13 cellular contexts compared by ENCODE assay signal in the genomic region with DNA sequence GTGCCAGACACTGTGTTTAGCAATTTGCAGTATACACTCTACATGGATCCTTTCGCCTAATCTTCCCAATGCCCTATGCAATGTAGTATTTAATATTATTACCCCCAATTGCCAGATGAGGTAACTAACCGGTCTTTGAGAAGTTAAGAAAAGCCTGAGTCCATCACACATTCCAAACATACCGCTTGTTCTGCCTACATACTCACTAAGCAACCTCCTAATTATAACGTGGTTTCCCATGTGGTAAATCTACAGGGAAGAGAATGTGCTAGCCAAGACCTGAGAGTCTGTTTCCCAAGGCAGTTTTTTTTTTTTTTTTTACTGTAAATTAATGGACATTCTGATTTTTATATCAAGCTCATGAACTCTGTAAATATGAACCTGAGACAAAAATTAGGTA. TPM values are rescaled to one million over a fixed set of nuclear protein-coding genes. Genes with fewer than 3 reads are reported as not detected.
DNase-seq lines count a peak whose midpoint lies in the region; ATAC-seq and TF ChIP-seq lines count a peak whose summit lies in the region.
"Had no signal": no experiment of that assay in that cellular context is flagged by ENCODE, and none has a peak within 500 bp of the region (broad histone marks: within the 10 kb centered on the region; RNA-seq: fewer than 3 reads in every experiment).

No MANE protein-coding gene starts in this region.

- H3K27me3 ChIP-seq in foreskin keratinocyte = no peaks in the 10 kb centered on the region
- H3K27me3 ChIP-seq in esophagus squamous epithelium = no peaks in the 10 kb centered on the region

- TF ChIP-seq POLR2A in esophagus squamous epithelium (IDR thresholded peaks at IDR 0.05) = no peak

- H3K36me3 Mint-ChIP-seq in T-helper 17 cell (ENCODE audit: low read depth) = peaks cover 6% of the 10 kb centered on the region

- TF ChIP-seq CTCF in foreskin keratinocyte (conservative IDR thresholded peaks at IDR 0.05) (no peak), esophagus squamous epithelium (IDR thresholded peaks at IDR 0.05) (no peak), mucosa of descending colon (IDR thresholded peaks at IDR 0.05) (no peak)

- H3K27me3 Mint-ChIP-seq in T-helper 17 cell = no peaks in the 10 kb centered on the region

- H3K4me3 Mint-ChIP-seq in T-helper 17 cell = peak overlapping the region; percentile 4
- H3K4me3 Mint-ChIP-seq: nephron had no signal

- 74 to 90% methylated on average over 4 of the region's 4 CpGs for WGBS in esophagus squamous epithelium, 2 donors

- peaks cover 67% of the 10 kb centered on the region for H3K4me1 Mint-ChIP-seq in T-helper 17 cell

- H3K27ac ChIP-seq in foreskin keratinocyte (no peak overlapping the region), esophagus squamous epithelium (no peak overlapping the region)
- H3K27ac ChIP-seq: C4-2B had no signal

- H3K9me3 ChIP-seq in T-helper 17 cell (ENCODE audit: control insufficient read depth, low read length, poor library complexity, severe bottlenecking) = no peaks in the 10 kb centered on the region
- no peaks in the 10 kb centered on the region for H3K9me3 ChIP-seq in esophagus squamous epithelium
- H3K9me3 ChIP-seq in mucosa of descending colon = no peaks in the 10 kb centered on the region

- H3K36me3 ChIP-seq in esophagus squamous epithelium (no peaks in the 10 kb centered on the region), mucosa of descending colon (ENCODE audit: low read depth) (no peaks in the 10 kb centered on the region)

- H3K4me1 ChIP-seq in foreskin keratinocyte = no peaks in the 10 kb centered on the region
- H3K4me1 ChIP-seq in esophagus squamous epithelium = peaks cover 0 to 7% (median 0%) of the 10 kb centered on the region in 3 donors
- no peaks in the 10 kb centered on the region for H3K4me1 ChIP-seq in mucosa of descending colon (ENCODE audit: low read depth)

- DNase-seq in AG08395 (ENCODE audit: low spot score) = peak; percentile 69
- no peak for DNase-seq in T-helper 17 cell
- DNase-seq in foreskin keratinocyte = peak; percentile 29 to 63
- DNase-seq in T-helper 2 cell = no peak
- no peak for DNase-seq in esophagus squamous epithelium (lab: John Stamatoyannopoulos, UW)
- no peak for DNase-seq in mucosa of descending colon
- DNase-seq in activated CD4-positive, alpha-beta T cell treated with anti-CD3 and anti-CD28 coated beads, Interleukin-2, amount 50 U/mL, for 1 hour = no peak
- DNase-seq: activated effector memory CD4-positive, alpha-beta T cell treated with anti-CD3 and anti-CD28 coated beads, Interleukin-2, amount 50 U/mL, for 16 hours; stimulated activated naive CD8-positive, alpha-beta T cell treated with anti-CD3 and anti-CD28 coated beads, Interleukin-15, Interleukin-2, amounts not matched to agents 100 U/mL and 50 U/mL, for 24 hours; T-helper 9 cell had no signal

- H3K4me3 ChIP-seq in esophagus squamous epithelium (no peak overlapping the region), mucosa of descending colon (no peak overlapping the region)

- H3K27ac Mint-ChIP-seq in T-helper 17 cell = peak overlapping the region; percentile 82
- H3K27ac Mint-ChIP-seq: nephron had no signal

- intact Hi-C loops in esophagus squamous epithelium (cut with DNase I) (no loop called here), mucosa of descending colon (cut with DNase I, micrococcal nuclease) (no loop called here)

- ATAC-seq in GM21723 (IDR thresholded peaks at IDR 0.05; ENCODE audit: unreplicated experiment) (peak; percentile 6), T-helper 17 cell (no peak), foreskin keratinocyte (no peak), mucosa of descending colon (no peak)

RNA-seq across cellular contexts. Expression of a gene that starts 37.2 kb away (rescaled TPM):
- 100 to 1,000 TPM; 123 to 158 TPM for total RNA-seq in T-helper 17 cell
- 28.0 and 32.5 TPM in 2 replicates for total RNA-seq in foreskin keratinocyte
- 4.5 and 6.6 TPM in 2 replicates for polyA plus RNA-seq in foreskin keratinocyte
- 10 to 100 TPM; 10.9 to 32.4 (median 21.0) TPM for total RNA-seq in esophagus squamous epithelium
- total RNA-seq in mucosa of descending colon = 10 to 100 TPM; 48.4 to 83.2 (median 60.2) TPM

Comparison
In these comparisons a context has a peak if more than half of its experiments do, and no peak if none do; other contexts are left out.
1. DNase-seq: peak in AG08395 (single experiment) and foreskin keratinocyte (2 of 2); none in T-helper 17 cell (0 of 3), T-helper 2 cell (0 of 5), esophagus squamous epithelium (single experiment), mucosa of descending colon (0 of 3) and activated CD4-positive, alpha-beta T cell treated with anti-CD3 and anti-CD28 coated beads, Interleukin-2, amount 50 U/mL, for 1 hour (single experiment).